8 cellular contexts compared by ENCODE assay signal in the genomic region with DNA sequence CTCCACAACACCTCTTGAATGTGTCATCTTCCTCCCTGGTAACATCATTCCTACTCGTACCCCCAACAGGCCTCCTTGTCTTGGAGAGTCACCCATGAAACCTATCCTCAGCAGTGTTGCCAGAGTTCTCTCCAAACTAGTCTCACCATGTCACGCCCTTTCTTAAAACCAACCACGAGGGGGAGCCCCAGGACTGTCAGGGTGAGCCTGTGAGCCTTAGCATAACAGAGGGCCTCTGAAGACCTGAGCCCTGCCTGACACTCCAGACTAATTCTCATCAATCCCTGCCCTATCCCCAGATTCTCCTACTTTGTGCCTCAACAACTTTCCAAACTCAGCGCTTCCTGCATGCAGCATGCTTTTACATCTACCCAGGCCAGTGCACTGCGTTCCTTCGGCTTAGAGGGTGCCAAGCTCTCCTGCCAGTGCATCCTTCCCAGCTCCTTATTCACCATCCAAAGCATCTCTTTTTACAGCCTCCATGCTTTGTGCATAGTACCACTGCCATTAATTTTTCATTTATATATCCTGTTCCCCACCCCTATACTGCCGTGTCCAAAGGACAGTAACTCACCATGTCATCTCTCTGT. TPM values are rescaled to one million over a fixed set of nuclear protein-coding genes. Genes with fewer than 3 reads are reported as not detected.
DNase-seq lines count a peak whose midpoint lies in the region; ATAC-seq and TF ChIP-seq lines count a peak whose summit lies in the region.

No MANE protein-coding gene starts in this region.

- no peaks in the 10 kb centered on the region for H3K9me3 ChIP-seq in GM23248 (ENCODE audit: low read depth)
- H3K9me3 ChIP-seq in gastroesophageal sphincter = no peaks in the 10 kb centered on the region
- no peaks in the 10 kb centered on the region for H3K9me3 ChIP-seq in ovary

- H3K4me2 ChIP-seq in GM23248 (ENCODE audit: unreplicated experiment) = no peak overlapping the region

- H3K9ac ChIP-seq in GM23248 = no peak overlapping the region

- H3K36me3 ChIP-seq in GM23248 (ENCODE audit: low read depth) (no peaks in the 10 kb centered on the region), gastroesophageal sphincter (no peaks in the 10 kb centered on the region), ovary (no peaks in the 10 kb centered on the region)

- no peaks in the 10 kb centered on the region for H3K9me2 ChIP-seq in GM23248 (ENCODE audit: insufficient read depth)

- H4K20me1 ChIP-seq in GM23248 (ENCODE audit: insufficient read depth) = no peaks in the 10 kb centered on the region

- no peak for TF ChIP-seq EP300 in gastroesophageal sphincter (IDR thresholded peaks at IDR 0.05)
- TF ChIP-seq EP300 in ovary (IDR thresholded peaks at IDR 0.05) = no peak

- WGBS in GM23248 (ENCODE audit: low coverage in 1 of 2, low lambda C conversion rate in 2 of 2, missing lambda C conversion rate in 2 of 2), 2 experiments = 30 to 34% methylated on average over 7 of the region's 7 CpGs
- 41 to 44% methylated on average over 5 to 7 of the region's 7 CpGs for WGBS in gastroesophageal sphincter (ENCODE audit: low coverage in 1 of 2), 2 donors
- WGBS in ovary, 3 donors = 40 to 43% (median 40%) methylated on average over 7 of the region's 7 CpGs

- H3K27me3 ChIP-seq in GM23248 (replicated peaks; ENCODE audit: insufficient read depth) (no peaks in the 10 kb centered on the region), gastroesophageal sphincter (no peaks in the 10 kb centered on the region), ovary (no peaks in the 10 kb centered on the region)

- no peak overlapping the region for H2AFZ ChIP-seq in GM23248

- H3K27ac Mint-ChIP-seq in activated T-helper 2 cell treated with anti-CD3 and anti-CD28 coated beads, Interferon-gamma antibody, Interleukin-2, Interleukin-4, amounts not matched to agents 10 μg/mL and 5 μg/mL and 100 μg/mL, durations not matched to agents 14 hours and 24 hours and 36 hours = no peak overlapping the region

- intact Hi-C loops in activated T-helper 2 cell treated with anti-CD3 and anti-CD28 coated beads, Interferon-gamma antibody, Interleukin-2, Interleukin-4, amounts not matched to agents 10 μg/mL and 5 μg/mL and 100 μg/mL, durations not matched to agents 14 hours and 24 hours and 36 hours (cut with micrococcal nuclease) = loop anchor here (1.0 kb wide), 2 partner anchors 49 to 61 kb away; no protein-coding TSS in a partner anchor
- intact Hi-C loops in ovary (cut with DNase I) = loop anchor here (2.0 to 5.0 kb wide), 2 partner anchors 48 to 49 kb away; no protein-coding TSS in a partner anchor

- H3K27ac ChIP-seq in GM23248 = no peak overlapping the region
- no peak overlapping the region for H3K27ac ChIP-seq in gastroesophageal sphincter
- H3K27ac ChIP-seq in ovary = no peak overlapping the region

- H3K27me3 Mint-ChIP-seq in activated T-helper 2 cell treated with anti-CD3 and anti-CD28 coated beads, Interferon-gamma antibody, Interleukin-2, Interleukin-4, amounts not matched to agents 10 μg/mL and 5 μg/mL and 100 μg/mL, durations not matched to agents 14 hours and 24 hours and 36 hours (ENCODE audit: low read depth) = peaks cover 2% of the 10 kb centered on the region

- H3K4me3 ChIP-seq in GM23248 (no peak overlapping the region), gastroesophageal sphincter (no peak overlapping the region), ovary (no peak overlapping the region)

- in situ Hi-C loops in GM23248 (cut with MboI) = no loop called here

- H3K4me1 ChIP-seq in GM23248 (ENCODE audit: insufficient read depth) = no peaks in the 10 kb centered on the region; the same call in 1 of the 2 replicates
- H3K4me1 ChIP-seq in gastroesophageal sphincter = peaks cover 0 to 20% (median 0%) of the 10 kb centered on the region in 3 donors
- H3K4me1 ChIP-seq in ovary (ENCODE audit: insufficient read depth) = peaks cover 13% of the 10 kb centered on the region

- H3K79me2 ChIP-seq in GM23248 (ENCODE audit: insufficient read depth) = no peaks in the 10 kb centered on the region

- peak; percentile 83 for ATAC-seq in gastroesophageal sphincter

- H3K36me3 Mint-ChIP-seq in activated T-helper 2 cell treated with anti-CD3 and anti-CD28 coated beads, Interferon-gamma antibody, Interleukin-2, Interleukin-4, amounts not matched to agents 10 μg/mL and 5 μg/mL and 100 μg/mL, durations not matched to agents 14 hours and 24 hours and 36 hours (ENCODE audit: low read depth) = peaks cover 5% of the 10 kb centered on the region

- 0 out of 2 replicates have a peak, but pooled peaks cover 2% of the 10 kb centered on the region for H3F3A ChIP-seq in GM23248 (ENCODE audit: insufficient read depth)

- no peaks in the 10 kb centered on the region for H3K9me3 Mint-ChIP-seq in activated T-helper 2 cell treated with anti-CD3 and anti-CD28 coated beads, Interferon-gamma antibody, Interleukin-2, Interleukin-4, amounts not matched to agents 10 μg/mL and 5 μg/mL and 100 μg/mL, durations not matched to agents 14 hours and 24 hours and 36 hours

- no peak for TF ChIP-seq POLR2A in gastroesophageal sphincter (IDR thresholded peaks at IDR 0.05)
- TF ChIP-seq POLR2A in ovary (IDR thresholded peaks at IDR 0.05) = no peak

- TF ChIP-seq CTCF in gastroesophageal sphincter (IDR thresholded peaks at IDR 0.05) = peak; percentile 71 to 96 (median 76)
- peak; percentile 75 to 85 (median 84) for TF ChIP-seq CTCF in ovary (IDR thresholded peaks at IDR 0.05)

- no peak overlapping the region for H3K4me3 Mint-ChIP-seq in activated T-helper 2 cell treated with anti-CD3 and anti-CD28 coated beads, Interferon-gamma antibody, Interleukin-2, Interleukin-4, amounts not matched to agents 10 μg/mL and 5 μg/mL and 100 μg/mL, durations not matched to agents 14 hours and 24 hours and 36 hours (ENCODE audit: low read depth)

- DNase-seq in GF-D8 (lab: John Stamatoyannopoulos, UW) (peak; percentile 11), GM23248 (peak; percentile 85), LHCN-M2 (ENCODE audit: low read depth) (peak; percentile 77), RPMI8226 (peak; percentile 84), ovary (peak; percentile 82 to 91 (median 88)), ureter (ENCODE audit: low spot score) (peak; percentile 86)
- peak; percentile 70 for DNase-seq in activated T-helper 2 cell treated with anti-CD3 and anti-CD28 coated beads, Interferon-gamma antibody, Interleukin-2, Interleukin-4, amounts not matched to agents 10 μg/mL and 5 μg/mL and 100 μg/mL, durations not matched to agents 14 hours and 24 hours and 36 hours (ENCODE audit: low spot score)

- peaks cover 17% of the 10 kb centered on the region for H3K4me1 Mint-ChIP-seq in activated T-helper 2 cell treated with anti-CD3 and anti-CD28 coated beads, Interferon-gamma antibody, Interleukin-2, Interleukin-4, amounts not matched to agents 10 μg/mL and 5 μg/mL and 100 μg/mL, durations not matched to agents 14 hours and 24 hours and 36 hours (ENCODE audit: low read depth)

RNA-seq across cellular contexts. Expression of a gene that starts 34.2 kb away (rescaled TPM):
- 8.5 and 9.1 TPM in 2 replicates for total RNA-seq in GM23248 (2014; rRNA removed; shearing (Covaris generic))
- 0.55 and 0.71 TPM in 2 replicates for polyA plus RNA-seq in GM23248 (2016; fragmentation: Nextera tagmentation; extraction: Ambion mirVana)
- total RNA-seq in LHCN-M2 (2014; rRNA removed) = 2.2 and 2.3 TPM in 2 replicates
- polyA plus RNA-seq in LHCN-M2 (2012) = 1.2 TPM
- 12.6 and 13.0 TPM in 2 replicates for total RNA-seq in activated T-helper 2 cell treated with anti-CD3 and anti-CD28 coated beads, Interferon-gamma antibody, Interleukin-2, Interleukin-4, amounts not matched to agents 10 μg/mL and 5 μg/mL and 100 μg/mL, durations not matched to agents 14 hours and 24 hours and 36 hours
- total RNA-seq in gastroesophageal sphincter = 1 to 10 TPM; 2.6 to 5.6 (median 4.6) TPM
- total RNA-seq in ovary = 1 to 10 TPM; 3.0 to 9.1 (median 6.7) TPM
- 1 to 10 TPM; 3.6 to 6.2 TPM for polyA plus RNA-seq in ovary
- total RNA-seq in ureter = 4.6 TPM

Comparison
In these comparisons a context has a peak if more than half of its experiments do, and no peak if none do; other contexts are left out.
1. DNase-seq: peak in every context shown above with its lines; median percentile 88 in ovary; 86 in ureter; 85 in GM23248; 84 in RPMI8226; 77 in LHCN-M2; 70 in activated T-helper 2 cell treated with anti-CD3 and anti-CD28 coated beads, Interferon-gamma antibody, Interleukin-2, Interleukin-4, amounts not matched to agents 10 μg/mL and 5 μg/mL and 100 μg/mL, durations not matched to agents 14 hours and 24 hours and 36 hours; 11 in GF-D8.